In genomic region chr1:47481936-47482335, GRCh38 we compare ENCODE assay signal across 39 cellular contexts.
"Had no signal": no experiment of that assay in that cellular context is flagged by ENCODE, and none has a peak within 500 bp of the region (broad histone marks: within the 10 kb centered on the region; RNA-seq: fewer than 3 reads in every experiment).

No MANE protein-coding gene starts in this region.

- ATAC-seq: activated CD8-positive, alpha-beta T cell treated with anti-CD3 and anti-CD28 coated beads for 36 hours; activated naive CD4-positive, alpha-beta T cell treated with anti-CD3 and anti-CD28 coated beads, Interleukin-2, amount 50 U/mL, for 72 hours; activated T-cell treated with anti-CD3 and anti-CD28 coated beads, Interleukin-2, amount 50 U/mL, for 4 hours; activated T-cell treated with anti-CD3 and anti-CD28 coated beads, Interleukin-2, amount 50 U/mL, for 72 hours; activated T-helper 17 cell treated with anti-CD3 and anti-CD28 coated beads, Interleukin-2, amount 50 U/mL, for 72 hours; body of pancreas; T-cell had no signal

- DNase-seq: activated B cell treated with CpG ODN at 0.5 μM for 24 hours; activated CD4-positive, alpha-beta memory T cell treated with anti-CD3 and anti-CD28 coated beads for 36 hours; activated CD4-positive, alpha-beta T cell treated with anti-CD3 and anti-CD28 coated beads for 4 hours; activated CD4-positive, alpha-beta T cell treated with anti-CD3 and anti-CD28 coated beads, Interleukin-2, amount 10 ng/mL, durations not matched to agents 24 days and 14 days; activated CD4-positive, alpha-beta T cell treated with anti-CD3 and anti-CD28 coated beads, Interleukin-2, amount 50 U/mL, for 1 hour; activated CD4-positive, alpha-beta T cell treated with anti-CD3 and anti-CD28 coated beads, Interleukin-2, amount 50 U/mL, for 4 hours; activated CD4-positive, CD25-positive, alpha-beta regulatory T cell treated with anti-CD3 and anti-CD28 coated beads, Interleukin-2, amount 50 U/mL, for 72 hours; activated CD8-positive, alpha-beta memory T cell treated with anti-CD3 and anti-CD28 coated beads, Interleukin-2, amount 50 U/mL, for 4 hours; activated CD8-positive, alpha-beta T cell treated with anti-CD3 and anti-CD28 coated beads for 36 hours; activated effector memory CD4-positive, alpha-beta T cell treated with anti-CD3 and anti-CD28 coated beads, Interleukin-2, amount 50 U/mL, for 16 hours; activated gamma-delta T cell treated with Interleukin-2 at 50 U/mL for 16 hours; activated naive CD4-positive, alpha-beta T cell; activated naive CD4-positive, alpha-beta T cell treated with anti-CD3 and anti-CD28 coated beads for 36 hours; activated naive CD4-positive, alpha-beta T cell treated with anti-CD3 and anti-CD28 coated beads, Interleukin-2, amount 50 U/mL, for 16 hours; activated naive CD8-positive, alpha-beta T cell treated with anti-CD3 and anti-CD28 coated beads for 36 hours; activated T-cell treated with anti-CD3 and anti-CD28 coated beads for 4 hours; activated T-cell treated with anti-CD3 and anti-CD28 coated beads, Interleukin-2, amount 50 U/mL, for 1 hour; activated T-cell treated with anti-CD3 and anti-CD28 coated beads, Interleukin-2, amount 50 U/mL, for 4 hours; activated T-cell treated with anti-CD3 and anti-CD28 coated beads, Interleukin-2, amount 50 U/mL, for 72 hours; adrenal gland; amniotic stem cell; aorta; body of pancreas; brain microvascular endothelial cell; caudate nucleus; cerebellar nuclear complex; T-cell; T-helper 2 cell; T-helper 9 cell had no signal

- H3K36me3 ChIP-seq: adrenal gland, brain microvascular endothelial cell, breast epithelium had no signal

- H3K27ac Mint-ChIP-seq: activated B cell treated with CpG ODN at 0.5 μM for 24 hours; activated CD4-positive, alpha-beta memory T cell treated with anti-CD3 and anti-CD28 coated beads for 36 hours; activated CD4-positive, alpha-beta T cell treated with anti-CD3 and anti-CD28 coated beads, Interleukin-2, amount 10 ng/mL, durations not matched to agents 24 days and 14 days; activated CD8-positive, alpha-beta T cell treated with anti-CD3 and anti-CD28 coated beads for 36 hours; activated naive CD4-positive, alpha-beta T cell treated with anti-CD3 and anti-CD28 coated beads for 36 hours; activated naive CD4-positive, alpha-beta T cell treated with anti-CD3 and anti-CD28 coated beads, Interleukin-2, amount 50 U/mL, for 72 hours; activated naive CD8-positive, alpha-beta T cell treated with anti-CD3 and anti-CD28 coated beads for 36 hours; activated T-cell treated with anti-CD3 and anti-CD28 coated beads, Interleukin-2, amount 50 U/mL, for 72 hours; activated T-helper 1 cell treated with anti-CD3 and anti-CD28 coated beads, Interleukin-12 subunit alpha, Interleukin-12 subunit beta, Interleukin-2, Interleukin-4 antibody, amounts not matched to agents 30 ng/mL and 10 ng/mL and 1 ng/mL, durations not matched to agents 14 hours and 24 hours and 36 hours; activated T-helper 17 cell treated with anti-CD3 and anti-CD28 coated beads, Interleukin-2, amount 50 U/mL, for 72 hours; T-cell; T-helper 1 cell treated with Interleukin-12 subunit alpha and Interleukin-12 subunit beta and Interleukin-4 antibody, amounts not matched to agents 30 μg/mL and 1 μg/mL, for 36 hours; T-helper 2 cell treated with Interferon-gamma antibody and Interleukin-4, amounts not matched to agents 5 μg/mL and 100 μg/mL, for 36 hours had no signal

- H3K36me3 Mint-ChIP-seq: activated CD4-positive, alpha-beta memory T cell treated with anti-CD3 and anti-CD28 coated beads for 36 hours; activated naive CD4-positive, alpha-beta T cell treated with anti-CD3 and anti-CD28 coated beads, Interleukin-2, amount 50 U/mL, for 72 hours; activated naive CD8-positive, alpha-beta T cell treated with anti-CD3 and anti-CD28 coated beads for 36 hours; T-cell had no signal

- H3K4me1 Mint-ChIP-seq: activated B cell treated with CpG ODN at 0.5 μM for 24 hours; activated CD4-positive, alpha-beta T cell treated with anti-CD3 and anti-CD28 coated beads, Interleukin-2, amount 10 ng/mL, durations not matched to agents 24 days and 14 days; activated naive CD8-positive, alpha-beta T cell treated with anti-CD3 and anti-CD28 coated beads for 36 hours; activated T-helper 17 cell treated with anti-CD3 and anti-CD28 coated beads, Interleukin-2, amount 50 U/mL, for 72 hours; central memory CD8-positive, alpha-beta T cell; T-cell had no signal

- H3K4me3 ChIP-seq: adrenal gland, body of pancreas, breast epithelium had no signal

- H3K9me3 Mint-ChIP-seq: activated B cell treated with CpG ODN at 0.5 μM for 24 hours; activated CD4-positive, alpha-beta memory T cell treated with anti-CD3 and anti-CD28 coated beads for 36 hours; activated CD4-positive, alpha-beta T cell treated with anti-CD3 and anti-CD28 coated beads, Interleukin-2, amount 10 ng/mL, durations not matched to agents 24 days and 14 days; activated CD8-positive, alpha-beta T cell treated with anti-CD3 and anti-CD28 coated beads for 36 hours; activated naive CD4-positive, alpha-beta T cell treated with anti-CD3 and anti-CD28 coated beads for 36 hours; activated naive CD4-positive, alpha-beta T cell treated with anti-CD3 and anti-CD28 coated beads, Interleukin-2, amount 50 U/mL, for 72 hours; activated naive CD8-positive, alpha-beta T cell treated with anti-CD3 and anti-CD28 coated beads for 36 hours; activated T-cell treated with anti-CD3 and anti-CD28 coated beads, Interleukin-2, amount 50 U/mL, for 4 hours; activated T-cell treated with anti-CD3 and anti-CD28 coated beads, Interleukin-2, amount 50 U/mL, for 72 hours; activated T-helper 1 cell treated with anti-CD3 and anti-CD28 coated beads, Interleukin-12 subunit alpha, Interleukin-12 subunit beta, Interleukin-2, Interleukin-4 antibody, amounts not matched to agents 30 ng/mL and 10 ng/mL and 1 ng/mL, durations not matched to agents 14 hours and 24 hours and 36 hours; activated T-helper 17 cell treated with anti-CD3 and anti-CD28 coated beads, Interleukin-2, amount 50 U/mL, for 72 hours; central memory CD8-positive, alpha-beta T cell; T-cell; T-helper 1 cell treated with Interleukin-12 subunit alpha and Interleukin-12 subunit beta and Interleukin-4 antibody, amounts not matched to agents 30 μg/mL and 1 μg/mL, for 36 hours; T-helper 2 cell treated with Interferon-gamma antibody and Interleukin-4, amounts not matched to agents 5 μg/mL and 100 μg/mL, for 36 hours had no signal

- H3K9me3 ChIP-seq: adrenal gland, body of pancreas, breast epithelium had no signal

- H3K27ac ChIP-seq: adrenal gland, body of pancreas, brain microvascular endothelial cell, breast epithelium, VCaP had no signal

- H3K27me3 ChIP-seq: adrenal gland, body of pancreas, breast epithelium had no signal

- FAIRE-seq: astrocyte, TTC549 had no signal

- H3K4me3 Mint-ChIP-seq: activated B cell treated with CpG ODN at 0.5 μM for 24 hours; activated CD4-positive, alpha-beta memory T cell treated with anti-CD3 and anti-CD28 coated beads for 36 hours; activated CD4-positive, alpha-beta T cell treated with anti-CD3 and anti-CD28 coated beads, Interleukin-2, amount 10 ng/mL, durations not matched to agents 24 days and 14 days; activated CD8-positive, alpha-beta T cell treated with anti-CD3 and anti-CD28 coated beads for 36 hours; activated naive CD4-positive, alpha-beta T cell treated with anti-CD3 and anti-CD28 coated beads for 36 hours; activated naive CD8-positive, alpha-beta T cell treated with anti-CD3 and anti-CD28 coated beads for 36 hours; activated T-cell treated with anti-CD3 and anti-CD28 coated beads, Interleukin-2, amount 50 U/mL, for 4 hours; activated T-cell treated with anti-CD3 and anti-CD28 coated beads, Interleukin-2, amount 50 U/mL, for 72 hours; activated T-helper 1 cell treated with anti-CD3 and anti-CD28 coated beads, Interleukin-12 subunit alpha, Interleukin-12 subunit beta, Interleukin-2, Interleukin-4 antibody, amounts not matched to agents 30 ng/mL and 10 ng/mL and 1 ng/mL, durations not matched to agents 14 hours and 24 hours and 36 hours; activated T-helper 17 cell treated with anti-CD3 and anti-CD28 coated beads, Interleukin-2, amount 50 U/mL, for 72 hours; central memory CD8-positive, alpha-beta T cell; T-cell; T-helper 1 cell treated with Interleukin-12 subunit alpha and Interleukin-12 subunit beta and Interleukin-4 antibody, amounts not matched to agents 30 μg/mL and 1 μg/mL, for 36 hours; T-helper 2 cell treated with Interferon-gamma antibody and Interleukin-4, amounts not matched to agents 5 μg/mL and 100 μg/mL, for 36 hours had no signal

- H3K4me1 ChIP-seq: adrenal gland, breast epithelium had no signal
